ENCODE assay signal across 8 cellular contexts in the genomic region with DNA sequence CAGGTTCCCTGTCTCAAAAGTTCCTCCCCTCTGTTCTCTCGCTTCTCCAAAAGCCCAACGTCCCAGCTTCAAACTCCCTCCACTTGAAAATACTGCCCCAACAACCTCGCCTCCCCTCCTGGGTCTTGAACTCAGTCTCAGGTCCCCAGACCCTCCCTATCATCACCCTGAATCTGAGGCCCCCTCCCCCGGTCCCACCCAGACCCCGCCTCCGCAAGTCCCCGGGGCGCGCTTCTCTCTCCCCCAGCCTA. TPM values are rescaled to one million over a fixed set of nuclear protein-coding genes. Genes with fewer than 3 reads are reported as not detected.
DNase-seq lines count a peak whose midpoint lies in the region; ATAC-seq and TF ChIP-seq lines count a peak whose summit lies in the region.

No MANE protein-coding gene starts in this region.

- H3K14ac ChIP-seq in mesenchymal stem cell (ENCODE audit: low read length in 2 of 2): peak overlapping the region; percentile 79 to 83

- TF ChIP-seq POLR2A in uterus (IDR thresholded peaks at IDR 0.05): no peak

- H2AK5ac ChIP-seq in mesenchymal stem cell (ENCODE audit: low read length, severe bottlenecking): peak overlapping the region; percentile 99

- H3K9me3 ChIP-seq in mesenchymal stem cell (ENCODE audit: control insufficient read depth, low read length) (no peaks in the 10 kb centered on the region), uterus (no peaks in the 10 kb centered on the region)

- H3K4me1 ChIP-seq in mesenchymal stem cell (ENCODE audit: control insufficient read depth, insufficient read depth, low read depth, low read length) (peaks cover 20% of the 10 kb centered on the region), uterus (peaks cover 0 to 6% of the 10 kb centered on the region in 2 donors)

- H4K91ac ChIP-seq in mesenchymal stem cell (ENCODE audit: low read length): peak overlapping the region; percentile 90

- peak overlapping the region; percentile 99 for H3K27ac ChIP-seq in caudate nucleus (ENCODE audit: low read depth, low read length)
- peak overlapping the region; percentile 99 for H3K27ac ChIP-seq in mesenchymal stem cell (ENCODE audit: low read length, poor library complexity, severe bottlenecking)
- H3K27ac ChIP-seq in uterus: peak overlapping the region; percentile 95 to 98

- peak overlapping the region; percentile 97 to 99 for H3K18ac ChIP-seq in mesenchymal stem cell (ENCODE audit: low read depth in 1 of 2, low read length in 2 of 2)

- no peak for ATAC-seq in GM21367 (IDR thresholded peaks at IDR 0.05; ENCODE audit: unreplicated experiment)

- peak overlapping the region in 1 of 2 experiments; percentile 77 for H3K23ac ChIP-seq in mesenchymal stem cell (ENCODE audit: low read length in 2 of 2)

- TF ChIP-seq CTCF in uterus (IDR thresholded peaks at IDR 0.05): no peak

- H2BK15ac ChIP-seq in mesenchymal stem cell (ENCODE audit: low read depth, poor library complexity, severe bottlenecking): peak overlapping the region; percentile 85

- peak overlapping the region; percentile 48 for H3K4me2 ChIP-seq in mesenchymal stem cell (ENCODE audit: low read length, poor library complexity, severe bottlenecking)

- H4K8ac ChIP-seq in mesenchymal stem cell (ENCODE audit: low read length): peak overlapping the region; percentile 39

- H3K36me3 ChIP-seq in mesenchymal stem cell (ENCODE audit: control insufficient read depth in 1 of 2, insufficient read depth in 2 of 2, low read depth in 1 of 2, low read length in 2 of 2) (peaks cover 40 to 43% of the 10 kb centered on the region in 2 experiments), uterus (no peaks in the 10 kb centered on the region)

- peak overlapping the region; percentile 94 to 97 for H3K4me3 ChIP-seq in mesenchymal stem cell (ENCODE audit: insufficient read depth in 1 of 2, low read depth in 1 of 2, low read length in 2 of 2)
- H3K4me3 ChIP-seq in uterus: peak overlapping the region; percentile 74 to 94

- under 1% methylated on average over 8 of the region's 9 CpGs for WGBS in mesenchymal stem cell

- H3K27me3 ChIP-seq in mesenchymal stem cell (ENCODE audit: control insufficient read depth in 1 of 2, insufficient read depth in 1 of 2, low read length in 2 of 2): no peaks in the 10 kb centered on the region
- H3K27me3 ChIP-seq in uterus: no peaks in the 10 kb centered on the region

- H3K4ac ChIP-seq in mesenchymal stem cell (ENCODE audit: low read depth in 1 of 2, low read length in 2 of 2): peak overlapping the region; percentile 35 to 97

- H2AFZ ChIP-seq in mesenchymal stem cell (ENCODE audit: low read depth, low read length): no peak overlapping the region

- no peak overlapping the region for H2BK12ac ChIP-seq in mesenchymal stem cell (ENCODE audit: low read length in 2 of 2)

- intact Hi-C loops in uterus (cut with DNase I; ENCODE audit: low total_unique reads): no loop called here

- peak overlapping the region; percentile 95 for H2BK120ac ChIP-seq in mesenchymal stem cell (ENCODE audit: low read depth, low read length)

- H3K9ac ChIP-seq in mesenchymal stem cell (ENCODE audit: low read length): peak overlapping the region; percentile 97

- peaks cover 5% of the 10 kb centered on the region for H3K79me1 ChIP-seq in mesenchymal stem cell (replicated peaks; ENCODE audit: low read length, poor library complexity, severe bottlenecking)

- DNase-seq in NOMO-1 treated with DMSO at 0.1 percent for 48 hours (lab: John Stamatoyannopoulos, UW; ENCODE audit: unreplicated experiment): peak; percentile 66
- no peak for DNase-seq in NOMO-1 treated with dmso at 0.1 percent for 144 hours (lab: John Stamatoyannopoulos, UW; ENCODE audit: unreplicated experiment)
- peak; percentile 60 for DNase-seq in NCI-H1436 (lab: John Stamatoyannopoulos, UW)
- peak in 2 of 61 donors; percentile 51 to 69 for DNase-seq in caudate nucleus (lab: John Stamatoyannopoulos, UW)
- no peak for DNase-seq in mesenchymal stem cell
- no peak for DNase-seq in uterus
- no peak for DNase-seq in kidney tubule cell (ENCODE audit: low spot score)

- peak overlapping the region; percentile 95 for H2BK5ac ChIP-seq in mesenchymal stem cell (ENCODE audit: low read depth, low read length, poor library complexity, severe bottlenecking)

RNA-seq across cellular contexts. Expression of gene SERTAD3, which starts 0.3 kb away (rescaled TPM):
- polyA plus RNA-seq in mesenchymal stem cell (2013, experiment 1 of 2): 22.0 TPM
- polyA plus RNA-seq in mesenchymal stem cell (2013, experiment 2 of 2): 22.4 TPM
- total RNA-seq in uterus: 10 to 100 TPM in 3 of 4 donors, 1 to 10 TPM in 1; 1.0 to 81.5 (median 44.7) TPM

RNA-seq across cellular contexts. Expression of gene SERTAD1, which starts 18.1 kb away (rescaled TPM):
- polyA plus RNA-seq in mesenchymal stem cell (2013, experiment 1 of 2): 11.7 TPM
- polyA plus RNA-seq in mesenchymal stem cell (2013, experiment 2 of 2): 12.3 TPM
- 10 to 100 TPM in 3 of 4 donors, 1 to 10 TPM in 1; 3.1 to 18.4 (median 15.8) TPM for total RNA-seq in uterus

RNA-seq across cellular contexts. Expression of gene BLVRB, which starts 21.7 kb away (rescaled TPM):
- 83.8 TPM for polyA plus RNA-seq in mesenchymal stem cell (2013, experiment 1 of 2)
- 80.0 TPM for polyA plus RNA-seq in mesenchymal stem cell (2013, experiment 2 of 2)
- 100 to 1,000 TPM in 2 of 4 donors, 10 to 100 TPM in 2; 51.5 to 206 (median 115) TPM for total RNA-seq in uterus

RNA-seq across cellular contexts. Expression of gene SPTBN4, which starts 22.9 kb away (rescaled TPM):
- polyA plus RNA-seq in mesenchymal stem cell (2013, experiment 1 of 2): 0.23 TPM
- polyA plus RNA-seq in mesenchymal stem cell (2013, experiment 2 of 2): 0.15 TPM
- 1 to 10 TPM in 3 of 4 donors, not detected in 1; 3.1 to 7.0 (median 5.3) TPM for total RNA-seq in uterus

RNA-seq across cellular contexts. Expression of gene PRX, which starts 30.7 kb away (rescaled TPM):
- 2.1 TPM for polyA plus RNA-seq in mesenchymal stem cell (2013, experiment 1 of 2)
- polyA plus RNA-seq in mesenchymal stem cell (2013, experiment 2 of 2): 1.9 TPM
- total RNA-seq in uterus: 1 to 10 TPM; 3.3 to 7.5 (median 4.8) TPM

Comparison
In these comparisons a context has a peak if more than half of its experiments do, and no peak if none do; other contexts are left out.
1. DNase-seq: peak in NOMO-1 treated with DMSO at 0.1 percent for 48 hours (single experiment) and NCI-H1436 (single experiment); none in NOMO-1 treated with dmso at 0.1 percent for 144 hours (single experiment), mesenchymal stem cell (single experiment), uterus (0 of 2) and kidney tubule cell (single experiment).
2. Peak in every context shown above with its lines, with median percentiles within 50 percentile points of each other: H3K27ac ChIP-seq.